In genomic region chr9:131276107-131276888, GRCh38 we compare ENCODE assay signal across 8 cellular contexts. TPM values are rescaled to one million over a fixed set of nuclear protein-coding genes. Genes with fewer than 3 reads are reported as not detected.
DNase-seq lines count a peak whose midpoint lies in the region; ATAC-seq and TF ChIP-seq lines count a peak whose summit lies in the region.

A gene with protein sequence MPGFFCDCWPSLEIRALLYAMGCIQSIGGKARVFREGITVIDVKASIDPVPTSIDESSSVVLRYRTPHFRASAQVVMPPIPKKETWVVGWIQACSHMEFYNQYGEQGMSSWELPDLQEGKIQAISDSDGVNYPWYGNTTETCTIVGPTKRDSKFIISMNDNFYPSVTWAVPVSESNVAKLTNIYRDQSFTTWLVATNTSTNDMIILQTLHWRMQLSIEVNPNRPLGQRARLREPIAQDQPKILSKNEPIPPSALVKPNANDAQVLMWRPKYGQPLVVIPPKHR (minus strand): TSS chr9:131276510. CDS start chr9:131276179, 331 bp downstream.

- H4K91ac ChIP-seq in mesenchymal stem cell (ENCODE audit: low read length), result no peak within 1 kb of the TSS

- peak within 1 kb of the TSS in 1 of 2 experiments; percentile 31 for H2BK12ac ChIP-seq in mesenchymal stem cell (ENCODE audit: low read length in 2 of 2)

- ATAC-seq in GM21423 (IDR thresholded peaks at IDR 0.05; ENCODE audit: unreplicated experiment), result no peak

- H3K18ac ChIP-seq in mesenchymal stem cell (ENCODE audit: low read depth in 1 of 2, low read length in 2 of 2), result no peak within 1 kb of the TSS

- no peaks in the 10 kb centered on the region for H3K9me3 ChIP-seq in mesenchymal stem cell (ENCODE audit: control insufficient read depth, low read length)
- H3K9me3 ChIP-seq in transverse colon, result no peaks in the 10 kb centered on the region

- no peak within 1 kb of the TSS for H3K23ac ChIP-seq in mesenchymal stem cell (ENCODE audit: low read length in 2 of 2)

- no peak for TF ChIP-seq EP300 in transverse colon (IDR thresholded peaks at IDR 0.05; ENCODE audit: low read depth)

- 14% methylated on average over 56 of the region's 75 CpGs for WGBS in mesenchymal stem cell
- 8 to 19% methylated on average over 5 to 44 of the region's 75 CpGs for WGBS in transverse colon (ENCODE audit: low coverage in 1 of 2), 2 donors

- peak within 1 kb of the TSS; percentile 91 for H3K4me2 ChIP-seq in mesenchymal stem cell (ENCODE audit: low read length, poor library complexity, severe bottlenecking)

- H3K27ac ChIP-seq in coronary artery (peak within 1 kb of the TSS; percentile 38 to 78), mesenchymal stem cell (ENCODE audit: low read length, poor library complexity, severe bottlenecking) (no peak within 1 kb of the TSS), transverse colon (peak within 1 kb of the TSS; percentile 76 to 84 (median 82))

- TF ChIP-seq CTCF in coronary artery (IDR thresholded peaks at IDR 0.05), result no peak
- no peak for TF ChIP-seq CTCF in transverse colon (IDR thresholded peaks at IDR 0.05)

- no peaks in the 10 kb centered on the region for H3K36me3 ChIP-seq in mesenchymal stem cell (ENCODE audit: control insufficient read depth in 1 of 2, insufficient read depth in 2 of 2, low read depth in 1 of 2, low read length in 2 of 2)
- H3K36me3 ChIP-seq in transverse colon, result no peaks in the 10 kb centered on the region

- no peak within 1 kb of the TSS for H3K4ac ChIP-seq in mesenchymal stem cell (ENCODE audit: low read depth in 1 of 2, low read length in 2 of 2)

- H3K4me3 ChIP-seq in coronary artery, result peak within 1 kb of the TSS; percentile 86
- peak within 1 kb of the TSS; percentile 51 to 65 for H3K4me3 ChIP-seq in mesenchymal stem cell (ENCODE audit: insufficient read depth in 1 of 2, low read depth in 1 of 2, low read length in 2 of 2)
- H3K4me3 ChIP-seq in transverse colon, result peak within 1 kb of the TSS; percentile 72 to 84 (median 76)

- no peak within 1 kb of the TSS for H2BK5ac ChIP-seq in mesenchymal stem cell (ENCODE audit: low read depth, low read length, poor library complexity, severe bottlenecking)

- intact Hi-C loops in transverse colon (cut with DNase I; ENCODE audit: low total_unique reads), result no loop called here

- no peak within 1 kb of the TSS for H2BK120ac ChIP-seq in mesenchymal stem cell (ENCODE audit: low read depth, low read length)

- TF ChIP-seq POLR2A in transverse colon (IDR thresholded peaks at IDR 0.05), result no peak

- H4K8ac ChIP-seq in mesenchymal stem cell (ENCODE audit: low read length), result no peak within 1 kb of the TSS

- H2AFZ ChIP-seq in mesenchymal stem cell (ENCODE audit: low read depth, low read length), result peak within 1 kb of the TSS; percentile 10

- no peaks in the 10 kb centered on the region for H3K79me1 ChIP-seq in mesenchymal stem cell (replicated peaks; ENCODE audit: low read length, poor library complexity, severe bottlenecking)

- no peak within 1 kb of the TSS for H2BK15ac ChIP-seq in mesenchymal stem cell (ENCODE audit: low read depth, poor library complexity, severe bottlenecking)

- H3K4me1 ChIP-seq in mesenchymal stem cell (ENCODE audit: control insufficient read depth, insufficient read depth, low read depth, low read length), result peaks cover 13% of the 10 kb centered on the region
- peaks cover 3 to 20% (median 12%) of the 10 kb centered on the region in 4 donors for H3K4me1 ChIP-seq in transverse colon

- peak; percentile 69 for DNase-seq in activated CD4-positive, alpha-beta T cell treated with anti-CD3 and anti-CD28 coated beads for 48 hours
- no peak for DNase-seq in activated CD4-positive, alpha-beta T cell treated with anti-CD3 and anti-CD28 coated beads for 1 hour
- DNase-seq in T follicular helper cell (ENCODE audit: low read depth) (peak; percentile 30), coronary artery (ENCODE audit: low spot score) (no peak), mesenchymal stem cell (peak; percentile 19), transverse colon (peak; percentile 57), NCI-H524 treated with DMSO at 0.1 percent for 48 hours (lab: John Stamatoyannopoulos, UW) (no peak)

- H3K9ac ChIP-seq in mesenchymal stem cell (ENCODE audit: low read length), result no peak within 1 kb of the TSS

- H3K27me3 ChIP-seq in mesenchymal stem cell (ENCODE audit: control insufficient read depth in 1 of 2, insufficient read depth in 1 of 2, low read length in 2 of 2) (peaks cover 40 to 56% of the 10 kb centered on the region in 2 experiments), transverse colon (peaks cover 47% of the 10 kb centered on the region)

- no peak within 1 kb of the TSS for H3K14ac ChIP-seq in mesenchymal stem cell (ENCODE audit: low read length in 2 of 2)

- no peak within 1 kb of the TSS for H2AK5ac ChIP-seq in mesenchymal stem cell (ENCODE audit: low read length, severe bottlenecking)

- in situ Hi-C loops in transverse colon (cut with MboI; ENCODE audit: low pct_ligation_motif_present in 1 of 4, low pct_unique_long_range_greater_than_20kb in 1 of 4, low sequenced_read_pairs in 3 of 4), result no loop called here

RNA-seq across cellular contexts. Expression of the gene that starts here (rescaled TPM):
- polyA plus RNA-seq in mesenchymal stem cell (2013, experiment 1 of 2), result 0.72 TPM
- 0.75 TPM for polyA plus RNA-seq in mesenchymal stem cell (2013, experiment 2 of 2)
- total RNA-seq in transverse colon, result 1 to 10 TPM in 3 of 4 donors, under 1 TPM in 1; 1.00 to 3.4 (median 2.2) TPM

Comparison
In these comparisons a context has a peak if more than half of its experiments do, and no peak if none do; other contexts are left out.
1. DNase-seq: peak in activated CD4-positive, alpha-beta T cell treated with anti-CD3 and anti-CD28 coated beads for 48 hours (single experiment), T follicular helper cell (single experiment), mesenchymal stem cell (single experiment) and transverse colon (single experiment); none in activated CD4-positive, alpha-beta T cell treated with anti-CD3 and anti-CD28 coated beads for 1 hour (single experiment), coronary artery (single experiment) and NCI-H524 treated with DMSO at 0.1 percent for 48 hours (single experiment).
2. Peak in every context shown above with its lines, with median percentiles within 50 percentile points of each other: H3K4me3 ChIP-seq.